Comparison of ENCODE assay signal across 8 cellular contexts in genomic region chr13:73576291-73576690, GRCh38.
"Had no signal": no experiment of that assay in that cellular context is flagged by ENCODE, and none has a peak within 500 bp of the region (broad histone marks: within the 10 kb centered on the region; RNA-seq: fewer than 3 reads in every experiment).

No MANE protein-coding gene starts in this region.

- H3K27ac ChIP-seq: GM23248, HL-60 had no signal

- H3K4me3 Mint-ChIP-seq: H9, IgD-negative memory B cell had no signal

- H3K4me1 Mint-ChIP-seq: H9, IgD-negative memory B cell had no signal

- H3K9me3 Mint-ChIP-seq: IgD-negative memory B cell had no signal

- H3K27ac Mint-ChIP-seq: H9, IgD-negative memory B cell had no signal

- H3K4me3 ChIP-seq: GM23248 had no signal

- DNase-seq: GM23248, GOT3, H9, HCEC 1CT had no signal

- H3K36me3 Mint-ChIP-seq: IgD-negative memory B cell had no signal

- H3K27me3 Mint-ChIP-seq: IgD-negative memory B cell had no signal

- FAIRE-seq: H54, HepG2 had no signal
